36 cellular contexts compared by ENCODE assay signal in the genomic region with DNA sequence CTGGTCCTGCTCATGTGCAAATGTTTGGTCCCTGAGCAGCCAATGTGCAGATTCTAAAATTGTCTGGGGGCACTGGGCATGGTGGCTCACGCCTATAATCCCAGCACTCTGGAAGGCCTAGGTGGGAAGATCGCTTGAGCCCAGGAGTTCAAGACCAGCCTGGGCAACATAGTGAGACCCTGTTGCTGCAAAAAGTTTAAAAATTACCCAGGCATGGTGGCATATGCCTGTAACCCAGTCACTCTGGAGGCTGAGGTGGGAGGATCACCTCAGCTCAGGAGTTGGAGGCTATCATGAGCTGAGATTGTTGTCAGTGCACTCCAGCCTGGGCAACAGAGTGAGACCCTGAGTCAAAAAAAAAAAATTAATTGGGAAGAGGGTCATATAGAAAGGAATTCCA. TPM values are rescaled to one million over a fixed set of nuclear protein-coding genes. Genes with fewer than 3 reads are reported as not detected.
"Had no signal": no experiment of that assay in that cellular context is flagged by ENCODE, and none has a peak within 500 bp of the region (broad histone marks: within the 10 kb centered on the region; RNA-seq: fewer than 3 reads in every experiment).

No MANE protein-coding gene starts in this region.

- H3K4me1 Mint-ChIP-seq: activated T-helper 17 cell treated with anti-CD3 and anti-CD28 coated beads, Interleukin-2, amount 50 U/mL, for 72 hours had no signal

- ATAC-seq: activated CD4-positive, alpha-beta T cell treated with anti-CD3 and anti-CD28 coated beads for 36 hours; activated CD4-positive, CD25-positive, alpha-beta regulatory T cell treated with anti-CD3 and anti-CD28 coated beads, Interleukin-2, amount 50 U/mL, for 24 hours; activated naive CD4-positive, alpha-beta T cell treated with anti-CD3 and anti-CD28 coated beads, Interleukin-2, amount 50 U/mL, for 72 hours; activated T-cell treated with anti-CD3 and anti-CD28 coated beads, Interleukin-2, amount 50 U/mL, for 4 hours; activated T-cell treated with anti-CD3 and anti-CD28 coated beads, Interleukin-2, amount 50 U/mL, for 72 hours; activated T-helper 17 cell treated with anti-CD3 and anti-CD28 coated beads, Interleukin-2, amount 50 U/mL, for 72 hours had no signal

- H3K36me3 ChIP-seq: adrenal gland, ascending aorta, brain microvascular endothelial cell, breast epithelium had no signal

- H3K27ac ChIP-seq: adrenal gland, ascending aorta, brain microvascular endothelial cell, breast epithelium, VCaP had no signal

- H3K36me3 Mint-ChIP-seq: activated naive CD8-positive, alpha-beta T cell treated with anti-CD3 and anti-CD28 coated beads for 36 hours had no signal

- DNase-seq: activated CD4-positive, alpha-beta memory T cell treated with anti-CD3 and anti-CD28 coated beads, Interleukin-2, amount 10 ng/mL, durations not matched to agents 7 days and 5 days; activated CD4-positive, alpha-beta T cell treated with anti-CD3 and anti-CD28 coated beads for 1 hour; activated CD4-positive, alpha-beta T cell treated with anti-CD3 and anti-CD28 coated beads for 36 hours; activated CD4-positive, alpha-beta T cell treated with anti-CD3 and anti-CD28 coated beads for 48 hours; activated CD4-positive, alpha-beta T cell treated with anti-CD3 and anti-CD28 coated beads, Interleukin-2, amount 10 ng/mL, durations not matched to agents 7 days and 5 days; activated CD4-positive, alpha-beta T cell treated with anti-CD3 and anti-CD28 coated beads, Interleukin-2, amount 50 U/mL, for 48 hours; activated CD4-positive, CD25-positive, alpha-beta regulatory T cell; activated CD8-positive, alpha-beta memory T cell treated with anti-CD3 and anti-CD28 coated beads, Interleukin-2, amount 50 U/mL, for 4 hours; activated effector memory CD4-positive, alpha-beta T cell treated with anti-CD3 and anti-CD28 coated beads, Interleukin-2, amount 50 U/mL, for 16 hours; activated gamma-delta T cell treated with Interleukin-2 at 50 U/mL for 16 hours; activated naive CD4-positive, alpha-beta T cell; activated naive CD4-positive, alpha-beta T cell treated with anti-CD3 and anti-CD28 coated beads for 36 hours; activated naive CD4-positive, alpha-beta T cell treated with anti-CD3 and anti-CD28 coated beads, Interleukin-2, amount 50 U/mL, for 16 hours; activated naive CD8-positive, alpha-beta T cell treated with anti-CD3 and anti-CD28 coated beads for 36 hours; activated T-cell treated with anti-CD3 and anti-CD28 coated beads for 4 hours; activated T-cell treated with anti-CD3 and anti-CD28 coated beads, Interleukin-2, amount 50 U/mL, for 1 hour; activated T-cell treated with anti-CD3 and anti-CD28 coated beads, Interleukin-2, amount 50 U/mL, for 4 hours; activated T-cell treated with anti-CD3 and anti-CD28 coated beads, Interleukin-2, amount 50 U/mL, for 72 hours; adrenal gland; amygdala; anterior cingulate cortex; brain microvascular endothelial cell; central memory CD4-positive, alpha-beta T cell; SW 1271; T-helper 1 cell; T-helper 2 cell; T-helper 9 cell had no signal

- H3K9me3 Mint-ChIP-seq: activated CD4-positive, alpha-beta memory T cell treated with anti-CD3 and anti-CD28 coated beads, Interleukin-2, amount 10 ng/mL, durations not matched to agents 7 days and 5 days; activated CD4-positive, alpha-beta T cell treated with anti-CD3 and anti-CD28 coated beads, Interleukin-2, amount 10 ng/mL, durations not matched to agents 7 days and 5 days; activated naive CD4-positive, alpha-beta T cell treated with anti-CD3 and anti-CD28 coated beads for 36 hours; activated naive CD4-positive, alpha-beta T cell treated with anti-CD3 and anti-CD28 coated beads, Interleukin-2, amount 50 U/mL, for 72 hours; activated naive CD8-positive, alpha-beta T cell treated with anti-CD3 and anti-CD28 coated beads for 36 hours; activated T-cell treated with anti-CD3 and anti-CD28 coated beads, Interleukin-2, amount 50 U/mL, for 4 hours; activated T-cell treated with anti-CD3 and anti-CD28 coated beads, Interleukin-2, amount 50 U/mL, for 72 hours; activated T-helper 1 cell treated with anti-CD3 and anti-CD28 coated beads, Interleukin-12 subunit alpha, Interleukin-12 subunit beta, Interleukin-2, Interleukin-4 antibody, amounts not matched to agents 30 ng/mL and 10 ng/mL and 1 ng/mL, durations not matched to agents 14 hours and 24 hours and 36 hours; activated T-helper 17 cell treated with anti-CD3 and anti-CD28 coated beads, Interleukin-2, amount 50 U/mL, for 72 hours; T-helper 1 cell treated with Interleukin-12 subunit alpha and Interleukin-12 subunit beta and Interleukin-4 antibody, amounts not matched to agents 30 μg/mL and 1 μg/mL, for 36 hours; T-helper 2 cell treated with Interferon-gamma antibody and Interleukin-4, amounts not matched to agents 5 μg/mL and 100 μg/mL, for 36 hours had no signal

- H3K27ac Mint-ChIP-seq: activated CD4-positive, alpha-beta memory T cell treated with anti-CD3 and anti-CD28 coated beads, Interleukin-2, amount 10 ng/mL, durations not matched to agents 7 days and 5 days; activated CD4-positive, alpha-beta T cell treated with anti-CD3 and anti-CD28 coated beads for 36 hours; activated CD4-positive, alpha-beta T cell treated with anti-CD3 and anti-CD28 coated beads, Interleukin-2, amount 10 ng/mL, durations not matched to agents 7 days and 5 days; activated naive CD4-positive, alpha-beta T cell treated with anti-CD3 and anti-CD28 coated beads for 36 hours; activated naive CD4-positive, alpha-beta T cell treated with anti-CD3 and anti-CD28 coated beads, Interleukin-2, amount 50 U/mL, for 72 hours; activated naive CD8-positive, alpha-beta T cell treated with anti-CD3 and anti-CD28 coated beads for 36 hours; activated T-cell treated with anti-CD3 and anti-CD28 coated beads, Interleukin-2, amount 50 U/mL, for 72 hours; activated T-helper 1 cell treated with anti-CD3 and anti-CD28 coated beads, Interleukin-12 subunit alpha, Interleukin-12 subunit beta, Interleukin-2, Interleukin-4 antibody, amounts not matched to agents 30 ng/mL and 10 ng/mL and 1 ng/mL, durations not matched to agents 14 hours and 24 hours and 36 hours; activated T-helper 17 cell treated with anti-CD3 and anti-CD28 coated beads, Interleukin-2, amount 50 U/mL, for 72 hours; T-helper 1 cell treated with Interleukin-12 subunit alpha and Interleukin-12 subunit beta and Interleukin-4 antibody, amounts not matched to agents 30 μg/mL and 1 μg/mL, for 36 hours; T-helper 2 cell treated with Interferon-gamma antibody and Interleukin-4, amounts not matched to agents 5 μg/mL and 100 μg/mL, for 36 hours had no signal

- H3K4me3 Mint-ChIP-seq: activated CD4-positive, alpha-beta memory T cell treated with anti-CD3 and anti-CD28 coated beads, Interleukin-2, amount 10 ng/mL, durations not matched to agents 7 days and 5 days; activated CD4-positive, alpha-beta T cell treated with anti-CD3 and anti-CD28 coated beads for 36 hours; activated CD4-positive, alpha-beta T cell treated with anti-CD3 and anti-CD28 coated beads, Interleukin-2, amount 10 ng/mL, durations not matched to agents 7 days and 5 days; activated naive CD4-positive, alpha-beta T cell treated with anti-CD3 and anti-CD28 coated beads for 36 hours; activated naive CD8-positive, alpha-beta T cell treated with anti-CD3 and anti-CD28 coated beads for 36 hours; activated T-cell treated with anti-CD3 and anti-CD28 coated beads, Interleukin-2, amount 50 U/mL, for 4 hours; activated T-cell treated with anti-CD3 and anti-CD28 coated beads, Interleukin-2, amount 50 U/mL, for 72 hours; activated T-helper 1 cell treated with anti-CD3 and anti-CD28 coated beads, Interleukin-12 subunit alpha, Interleukin-12 subunit beta, Interleukin-2, Interleukin-4 antibody, amounts not matched to agents 30 ng/mL and 10 ng/mL and 1 ng/mL, durations not matched to agents 14 hours and 24 hours and 36 hours; activated T-helper 17 cell treated with anti-CD3 and anti-CD28 coated beads, Interleukin-2, amount 50 U/mL, for 72 hours; T-helper 1 cell treated with Interleukin-12 subunit alpha and Interleukin-12 subunit beta and Interleukin-4 antibody, amounts not matched to agents 30 μg/mL and 1 μg/mL, for 36 hours; T-helper 2 cell treated with Interferon-gamma antibody and Interleukin-4, amounts not matched to agents 5 μg/mL and 100 μg/mL, for 36 hours had no signal

- H3K9me3 ChIP-seq: adrenal gland, ascending aorta, breast epithelium had no signal

- H3K4me3 ChIP-seq: adrenal gland, ascending aorta, breast epithelium had no signal

RNA-seq across cellular contexts. Expression of gene LIPG, which starts 5.1 kb away (rescaled TPM):
- total RNA-seq: activated CD4-positive, alpha-beta memory T cell treated with anti-CD3 and anti-CD28 coated beads, Interleukin-2, amount 10 ng/mL, durations not matched to agents 7 days and 5 days; activated T-helper 17 cell treated with anti-CD3 and anti-CD28 coated beads, Interleukin-2, amount 50 U/mL, for 72 hours had no signal
